25 cellular contexts compared by ENCODE assay signal in genomic region chr12:101841069-101841468, GRCh38.
"Had no signal": no experiment of that assay in that cellular context is flagged by ENCODE, and none has a peak within 500 bp of the region (broad histone marks: within the 10 kb centered on the region; RNA-seq: fewer than 3 reads in every experiment).

No MANE protein-coding gene starts in this region.

- H3K27me3 ChIP-seq: MG63, SJSA1 had no signal

- FAIRE-seq: HTR-8/SVneo, RCC 7860 had no signal

- H3K27ac ChIP-seq: HL-60, SJSA1, SK-N-MC had no signal

- H3K4me3 ChIP-seq: MG63, SJSA1, SK-N-MC had no signal

- H3K36me3 ChIP-seq: MG63, SJSA1 had no signal

- H3K9me3 ChIP-seq: MG63, SJSA1 had no signal

- DNase-seq: Karpas-422, KG1, MG63, NCI-H1092, NCI-H1105 treated with DMSO at 0.1 percent for 48 hours, NCI-H1417 treated with DMSO at 0.1 percent for 48 hours, NCI-H146, NCI-H1694 treated with DMSO at 0.1 percent for 48 hours, NCI-H1930, NCI-H2081, NCI-H2171, NCI-H226, NCI-H446, NCI-H510A, NCI-H524 treated with DMSO at 0.1 percent for 48 hours, NCI-H69, NCI-H774, Right ventricle myocardium superior, RPMI8226, SIG-M5 had no signal

- H3K4me1 ChIP-seq: SJSA1 had no signal
